16 cellular contexts compared by ENCODE assay signal in the genomic region with DNA sequence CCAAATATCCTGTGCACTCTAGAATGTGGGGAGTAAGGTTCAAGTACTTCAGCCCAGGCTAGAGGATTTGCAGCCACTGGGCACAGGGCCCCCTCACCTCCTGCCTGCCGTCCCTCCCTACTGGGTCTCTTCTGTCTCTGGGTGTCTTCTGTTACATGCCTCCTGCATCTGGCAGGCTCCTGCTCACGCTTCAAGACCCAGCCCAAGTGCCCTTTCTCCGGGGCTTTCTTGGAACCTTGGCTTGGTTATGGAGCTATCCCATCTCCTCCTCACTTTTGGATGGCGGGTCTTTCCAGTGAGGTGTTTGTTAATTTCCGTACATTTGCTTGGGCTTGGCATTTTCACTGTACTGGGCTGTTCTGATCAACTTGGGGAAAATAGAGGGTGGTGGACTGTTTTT.
DNase-seq lines count a peak whose midpoint lies in the region; ATAC-seq and TF ChIP-seq lines count a peak whose summit lies in the region.
"Had no signal": no experiment of that assay in that cellular context is flagged by ENCODE, and none has a peak within 500 bp of the region (broad histone marks: within the 10 kb centered on the region; RNA-seq: fewer than 3 reads in every experiment).

No MANE protein-coding gene starts in this region.

- H4K8ac ChIP-seq in H9 (replicated peaks; ENCODE audit: insufficient read length, low read depth, low read length): no peak overlapping the region

- no peak overlapping the region for H3K56ac ChIP-seq in H9 (ENCODE audit: insufficient read length, low read depth, low read length)

- H2BK15ac ChIP-seq in H9 (ENCODE audit: low read depth, low read length): no peak overlapping the region

- no peak overlapping the region for H3T11ph ChIP-seq in H9 (ENCODE audit: low read length)

- no peak overlapping the region for H2BK5ac ChIP-seq in H9 (ENCODE audit: insufficient read length, low read length)

- H3K36me3 Mint-ChIP-seq in H9 (ENCODE audit: insufficient read depth in 1 of 3, low read depth in 3 of 3) (no peaks in the 10 kb centered on the region; a peak in 1 of 7 replicates), chondrocyte (ENCODE audit: low read depth) (peaks cover 6% of the 10 kb centered on the region), neural progenitor cell (peaks cover 4% of the 10 kb centered on the region)
- H3K36me3 Mint-ChIP-seq in T-helper 2 cell treated with Interferon-gamma antibody and Interleukin-4, amounts not matched to agents 5 μg/mL and 100 μg/mL, for 36 hours (ENCODE audit: low read depth): no peaks in the 10 kb centered on the region

- no peak for TF ChIP-seq CTCF in H9 (conservative IDR thresholded peaks at IDR 0.05)
- no peak for TF ChIP-seq CTCF in HEK293 (tag by site-specific recombination; IDR thresholded peaks at IDR 0.05)
- no peak for TF ChIP-seq CTCF in chondrocyte (IDR thresholded peaks at IDR 0.05)
- no peak for TF ChIP-seq CTCF in neural progenitor cell (IDR thresholded peaks at IDR 0.05)

- H3K79me1 ChIP-seq in H9 (ENCODE audit: insufficient read depth, low read depth, low read length, poor library complexity, severe bottlenecking): no peaks in the 10 kb centered on the region

- H3K23me2 ChIP-seq in H9 (ENCODE audit: insufficient read length, low read depth, low read length, poor library complexity, severe bottlenecking): no peaks in the 10 kb centered on the region

- H3K27ac ChIP-seq in H9 (ENCODE audit: insufficient read length, low read depth, low read length) (no peak overlapping the region), HEK293 (ENCODE audit: extremely low read depth, low read depth, low read length) (no peak overlapping the region), neural progenitor cell (no peak overlapping the region)
- H3K27ac ChIP-seq: A549, GM23248 had no signal

- H3K9me3 ChIP-seq in H9 (ENCODE audit: control insufficient read depth, low read depth, low read length): no peaks in the 10 kb centered on the region
- H3K9me3 ChIP-seq in HEK293 (ENCODE audit: control insufficient read depth, insufficient read depth, low read depth, low read length): no peaks in the 10 kb centered on the region
- no peaks in the 10 kb centered on the region for H3K9me3 ChIP-seq in neural progenitor cell (ENCODE audit: low read depth)
- H3K9me3 ChIP-seq: A549 had no signal

- ATAC-seq in HG03571 (IDR thresholded peaks at IDR 0.05; ENCODE audit: unreplicated experiment): no peak
- ATAC-seq: A549; CD8-positive, alpha-beta T cell had no signal

- H4K20me1 ChIP-seq in H9 (ENCODE audit: control insufficient read depth, insufficient read depth, insufficient read length): peaks cover 3% of the 10 kb centered on the region
- H4K20me1 ChIP-seq in neural progenitor cell (ENCODE audit: low read depth): peaks cover 29% of the 10 kb centered on the region

- no peaks in the 10 kb centered on the region; the same call in 1 of the 2 replicates for H3K27me3 Mint-ChIP-seq in H9 (ENCODE audit: low read depth)
- no peaks in the 10 kb centered on the region for H3K27me3 Mint-ChIP-seq in chondrocyte (ENCODE audit: low read depth)
- H3K27me3 Mint-ChIP-seq in neural progenitor cell (ENCODE audit: insufficient read depth, low read depth): peaks cover 3% of the 10 kb centered on the region
- H3K27me3 Mint-ChIP-seq in T-helper 2 cell treated with Interferon-gamma antibody and Interleukin-4, amounts not matched to agents 5 μg/mL and 100 μg/mL, for 36 hours (ENCODE audit: low read depth): no peaks in the 10 kb centered on the region

- H3K79me2 ChIP-seq in H9 (ENCODE audit: insufficient read depth, low read length) (no peaks in the 10 kb centered on the region), neural progenitor cell (ENCODE audit: low read depth) (no peaks in the 10 kb centered on the region)

- H3K9me3 Mint-ChIP-seq in H9: no peaks in the 10 kb centered on the region
- H3K9me3 Mint-ChIP-seq in chondrocyte (ENCODE audit: low read depth): no peaks in the 10 kb centered on the region
- no peaks in the 10 kb centered on the region for H3K9me3 Mint-ChIP-seq in neural progenitor cell
- no peaks in the 10 kb centered on the region for H3K9me3 Mint-ChIP-seq in T-helper 2 cell treated with Interferon-gamma antibody and Interleukin-4, amounts not matched to agents 5 μg/mL and 100 μg/mL, for 36 hours
- H3K9me3 Mint-ChIP-seq: CD8-positive, alpha-beta T cell had no signal

- H2AFZ ChIP-seq in H9 (ENCODE audit: low read length) (no peak overlapping the region), neural progenitor cell (replicated peaks) (no peak overlapping the region)
- H2AFZ ChIP-seq: GM23248 had no signal

- H2BK120ac ChIP-seq in H9 (ENCODE audit: low read depth, low read length, poor library complexity, severe bottlenecking): no peak overlapping the region

- H3K4me2 ChIP-seq in H9 (ENCODE audit: insufficient read depth, insufficient read length, low read length): no peak overlapping the region
- H3K4me2 ChIP-seq in neural progenitor cell: no peak overlapping the region
- H3K4me2 ChIP-seq: A549 had no signal

- no peak for DNase-seq in H9
- no peak for DNase-seq in chondrocyte (ENCODE audit: low spot score)
- no peak for DNase-seq in neural progenitor cell (ENCODE audit: low spot score)
- no peak for DNase-seq in NCI-H128 (lab: John Stamatoyannopoulos, UW; ENCODE audit: unreplicated experiment)
- DNase-seq in T-helper 2 cell treated with Interferon-gamma antibody and Interleukin-4, amounts not matched to agents 5 μg/mL and 100 μg/mL, for 36 hours (ENCODE audit: low spot score): no peak
- DNase-seq: CD8-positive, alpha-beta T cell; COR-L47; DMS153; DMS79 treated with DMSO at 0.1 percent for 48 hours; EL; GM23248; H7 had no signal

- H3K27ac Mint-ChIP-seq in H9 (peak overlapping the region in 1 of 3 experiments; percentile 46; a peak in 1 of 7 replicates), chondrocyte (ENCODE audit: unreplicated experiment) (peak overlapping the region; percentile 49), neural progenitor cell (peak overlapping the region; percentile 22)
- H3K27ac Mint-ChIP-seq in T-helper 2 cell treated with Interferon-gamma antibody and Interleukin-4, amounts not matched to agents 5 μg/mL and 100 μg/mL, for 36 hours: no peak overlapping the region
- H3K27ac Mint-ChIP-seq: CD8-positive, alpha-beta T cell had no signal

- H3K4me3 Mint-ChIP-seq in H9 (no peak overlapping the region), chondrocyte (ENCODE audit: unreplicated experiment) (no peak overlapping the region), neural progenitor cell (peak overlapping the region; percentile 21)
- no peak overlapping the region for H3K4me3 Mint-ChIP-seq in T-helper 2 cell treated with Interferon-gamma antibody and Interleukin-4, amounts not matched to agents 5 μg/mL and 100 μg/mL, for 36 hours
- H3K4me3 Mint-ChIP-seq: CD14-positive monocyte; CD8-positive, alpha-beta T cell had no signal

- H4K91ac ChIP-seq in H9 (ENCODE audit: insufficient read length, low read depth, low read length): no peak overlapping the region

- H3K27me3 ChIP-seq in H9 (ENCODE audit: insufficient read depth, low read length) (no peaks in the 10 kb centered on the region), neural progenitor cell (no peaks in the 10 kb centered on the region)

- H3K18ac ChIP-seq in H9 (ENCODE audit: insufficient read length, low read depth, low read length): no peak overlapping the region

- H3K4me3 ChIP-seq in HEK293 (ENCODE audit: low read depth, low read length) (no peak overlapping the region), neural progenitor cell (no peak overlapping the region)
- H3K4me3 ChIP-seq: A549, GM23248 had no signal

- no peak overlapping the region for H2AK5ac ChIP-seq in H9 (ENCODE audit: insufficient read length, low read length)

- no peak overlapping the region for H2BK20ac ChIP-seq in H9 (ENCODE audit: low read depth, low read length, poor library complexity, severe bottlenecking)

- no peaks in the 10 kb centered on the region for H3F3A ChIP-seq in neural progenitor cell (ENCODE audit: low read depth)

- no peak overlapping the region for H3K23ac ChIP-seq in H9 (ENCODE audit: insufficient read length, low read depth, low read length)

- H3K4me1 Mint-ChIP-seq in H9: peaks cover 34 to 41% of the 10 kb centered on the region in 2 experiments
- H3K4me1 Mint-ChIP-seq in chondrocyte (ENCODE audit: low read depth): peaks cover 40% of the 10 kb centered on the region
- H3K4me1 Mint-ChIP-seq in neural progenitor cell: peaks cover 32% of the 10 kb centered on the region
- peaks cover 8% of the 10 kb centered on the region for H3K4me1 Mint-ChIP-seq in T-helper 2 cell treated with Interferon-gamma antibody and Interleukin-4, amounts not matched to agents 5 μg/mL and 100 μg/mL, for 36 hours (ENCODE audit: low read depth)

- no peak overlapping the region for H2BK12ac ChIP-seq in H9 (ENCODE audit: insufficient read length, low read depth, low read length)

- no peaks in the 10 kb centered on the region for H3K36me3 ChIP-seq in HEK293 (ENCODE audit: control insufficient read depth in 2 of 2, insufficient read depth in 1 of 2, low read length in 2 of 2)
- H3K36me3 ChIP-seq in neural progenitor cell: no peaks in the 10 kb centered on the region

- H4K5ac ChIP-seq in H9 (ENCODE audit: insufficient read length, low read depth, low read length): no peak overlapping the region

- H3K9ac ChIP-seq in H9 (ENCODE audit: extremely low read depth, insufficient read length, low read length): no peak overlapping the region
- no peak overlapping the region for H3K9ac ChIP-seq in neural progenitor cell
- H3K9ac ChIP-seq: GM23248 had no signal

- CTCF ChIA-PET in HEK293 (lab: Yijun Ruan, JAX): interaction anchor here (0.7 kb wide), 1 partner anchor 555 kb away, joined by 3 read pairs; no protein-coding TSS in a partner anchor

- H3K14ac ChIP-seq in H9 (ENCODE audit: insufficient read depth, low read length): 0 out of 2 replicates have a peak overlapping the region, but pooled peaks have one; percentile 40

- no peak overlapping the region for H3K4ac ChIP-seq in H9 (ENCODE audit: low read depth, low read length)

- H3K4me1 ChIP-seq in H9 (ENCODE audit: insufficient read depth, low read length) (0 out of 2 replicates have a peak, but pooled peaks cover 3% of the 10 kb centered on the region), HEK293 (ENCODE audit: control insufficient read depth, insufficient read depth, low read length) (no peaks in the 10 kb centered on the region), neural progenitor cell (peaks cover 16% of the 10 kb centered on the region)

- POLR2A ChIA-PET in HEK293 (lab: Yijun Ruan, JAX): no interaction called here

- WGBS in H9 (ENCODE audit: extremely low coverage, insufficient read length, low lambda C conversion rate): no CpG with 5 or more reads among the region's 5 CpGs

TF ChIP-seq in HEK293, 187 proteins besides CTCF, POLR2A, EP300 and RAD21:
- TF ChIP-seq ZNF548 (tag by site-specific recombination; IDR thresholded peaks at IDR 0.05) (no peak), ZFP3 (tag by site-specific recombination; IDR thresholded peaks at IDR 0.05; ENCODE audit: low read depth) (peak; percentile 65)
